Comparison of ENCODE assay signal across 9 cellular contexts in genomic region chr9:110257097-110257955, GRCh38. TPM values are rescaled to one million over a fixed set of nuclear protein-coding genes. Genes with fewer than 3 reads are reported as not detected.
DNase-seq lines count a peak whose midpoint lies in the region; ATAC-seq and TF ChIP-seq lines count a peak whose summit lies in the region.
"Had no signal": no experiment of that assay in that cellular context is flagged by ENCODE, and none has a peak within 500 bp of the region (broad histone marks: within the 10 kb centered on the region; RNA-seq: fewer than 3 reads in every experiment).

No MANE protein-coding gene starts in this region.

- peak overlapping the region; percentile 98 for H3K27ac Mint-ChIP-seq in stimulated activated naive B cell treated with anti-CD40 and anti-IgM and Interleukin-4, amounts not matched to agents 10 μg/mL and 1 μg/mL and 100 μg/mL, for 72 hours

- no peaks in the 10 kb centered on the region for H3K9me3 Mint-ChIP-seq in stimulated activated naive B cell treated with anti-CD40 and anti-IgM and Interleukin-4, amounts not matched to agents 10 μg/mL and 1 μg/mL and 100 μg/mL, for 72 hours

- peaks cover 53% of the 10 kb centered on the region for H3K79me2 ChIP-seq in OCI-LY3 (ENCODE audit: low read length)

- DNase-seq in DMS53 treated with DMSO at 0.1 percent for 48 hours (lab: John Stamatoyannopoulos, UW; ENCODE audit: unreplicated experiment), result peak; percentile 6
- peak in 1 of 2 donors; percentile 39 for DNase-seq in cardiac fibroblast (ENCODE audit: low read depth in 2 of 2)
- DNase-seq in left colon, result peak; percentile 33 to 34
- peak; percentile 24 for DNase-seq in stimulated activated naive B cell treated with anti-CD40 and anti-IgM and Interleukin-4, amounts not matched to agents 10 μg/mL and 1 μg/mL and 100 μg/mL, for 72 hours
- no peak for DNase-seq in NCI-H146 (lab: John Stamatoyannopoulos, UW)
- DNase-seq in NCI-H345 treated with DMSO at 0.1 percent for 48 hours (lab: John Stamatoyannopoulos, UW; ENCODE audit: unreplicated experiment), result no peak

- H3K4me3 Mint-ChIP-seq in stimulated activated naive B cell treated with anti-CD40 and anti-IgM and Interleukin-4, amounts not matched to agents 10 μg/mL and 1 μg/mL and 100 μg/mL, for 72 hours, result peak overlapping the region; percentile 94

- H3K4me1 ChIP-seq in OCI-LY3 (ENCODE audit: low read length), result peaks cover 49% of the 10 kb centered on the region

- H3K36me3 Mint-ChIP-seq in stimulated activated naive B cell treated with anti-CD40 and anti-IgM and Interleukin-4, amounts not matched to agents 10 μg/mL and 1 μg/mL and 100 μg/mL, for 72 hours, result peaks cover 37 to 42% of the 10 kb centered on the region in 2 donors

- intact Hi-C loops in left colon (cut with DNase I, micrococcal nuclease), result no loop called here

- peak overlapping the region; percentile 99 for H3K9ac ChIP-seq in OCI-LY3 (ENCODE audit: low read length)

- peaks cover 31% of the 10 kb centered on the region for H4K20me1 ChIP-seq in OCI-LY3 (ENCODE audit: insufficient read depth, low read length)

- peak overlapping the region; percentile 97 for H3K27ac ChIP-seq in OCI-LY3 (ENCODE audit: low read length)

- H3K36me3 ChIP-seq in OCI-LY3 (replicated peaks; ENCODE audit: low read depth, low read length), result peaks cover 14% of the 10 kb centered on the region

- no peaks in the 10 kb centered on the region for H3K27me3 Mint-ChIP-seq in stimulated activated naive B cell treated with anti-CD40 and anti-IgM and Interleukin-4, amounts not matched to agents 10 μg/mL and 1 μg/mL and 100 μg/mL, for 72 hours

- no peak for TF ChIP-seq CTCF in OCI-LY3 (IDR thresholded peaks at IDR 0.05; ENCODE audit: low read depth, low read length)
- TF ChIP-seq CTCF in cardiac fibroblast (IDR thresholded peaks at IDR 0.05; ENCODE audit: low read depth, low read length), result no peak

- no peaks in the 10 kb centered on the region for H3K9me3 ChIP-seq in OCI-LY3 (ENCODE audit: insufficient read depth, low read length)

- H3K4me1 Mint-ChIP-seq in stimulated activated naive B cell treated with anti-CD40 and anti-IgM and Interleukin-4, amounts not matched to agents 10 μg/mL and 1 μg/mL and 100 μg/mL, for 72 hours, result peaks cover 46 to 67% of the 10 kb centered on the region in 2 donors

- no peaks in the 10 kb centered on the region for H3K27me3 ChIP-seq in OCI-LY3 (ENCODE audit: low read depth, low read length)

- peak; percentile 2 for ATAC-seq in GM21717 (IDR thresholded peaks at IDR 0.05; ENCODE audit: unreplicated experiment)
- peak; percentile 9 for ATAC-seq in left colon
- peak in 1 of 2 donors; percentile 1 for ATAC-seq in stimulated activated naive B cell treated with anti-CD40 and anti-IgM and Interleukin-4, amounts not matched to agents 10 μg/mL and 1 μg/mL and 100 μg/mL, for 72 hours (replicated peaks)

- H3K4me2 ChIP-seq in OCI-LY3 (ENCODE audit: low read length), result peak overlapping the region; percentile 100

- no peak overlapping the region for H2AFZ ChIP-seq in OCI-LY3 (ENCODE audit: low read depth, low read length)

- peak overlapping the region; percentile 96 for H3K4me3 ChIP-seq in OCI-LY3 (ENCODE audit: low read length)
- H3K4me3 ChIP-seq in cardiac fibroblast (replicated peaks in 1 of 2; ENCODE audit: low read depth in 2 of 2, low read length in 2 of 2), result peak overlapping the region; percentile 89 to 91

RNA-seq across cellular contexts. Expression of gene TXN, which starts 1.0 kb away (rescaled TPM):
- 100 to 1,000 TPM; 373 to 609 TPM for total RNA-seq in left colon

RNA-seq across cellular contexts. Expression of gene C9orf152, which starts 49.4 kb away (rescaled TPM):
- total RNA-seq in left colon, result 10 to 100 TPM; 54.3 to 62.0 TPM
- total RNA-seq: subcutaneous adipose tissue had no signal

Comparison
In these comparisons a context has a peak if more than half of its experiments do, and no peak if none do; other contexts are left out.
1. DNase-seq: peak in DMS53 treated with DMSO at 0.1 percent for 48 hours (single experiment), left colon (2 of 2) and stimulated activated naive B cell treated with anti-CD40 and anti-IgM and Interleukin-4, amounts not matched to agents 10 μg/mL and 1 μg/mL and 100 μg/mL, for 72 hours (single experiment); none in NCI-H146 (single experiment) and NCI-H345 treated with DMSO at 0.1 percent for 48 hours (single experiment).